In genomic region chr16:668519-669171, GRCh38 we compare ENCODE assay signal across 6 cellular contexts. TPM values are rescaled to one million over a fixed set of nuclear protein-coding genes. Genes with fewer than 3 reads are reported as not detected.
DNase-seq lines count a peak whose midpoint lies in the region; ATAC-seq and TF ChIP-seq lines count a peak whose summit lies in the region.

No MANE protein-coding gene starts in this region.

- no peak overlapping the region for H3K27ac ChIP-seq in AG04450 (ENCODE audit: low read depth, low read length)

- H3K36me3 Mint-ChIP-seq in IgD-negative memory B cell: no peaks in the 10 kb centered on the region
- peaks cover 14 to 31% of the 10 kb centered on the region in 2 donors for H3K36me3 Mint-ChIP-seq in stimulated activated naive B cell treated with anti-CD40 and anti-IgM and Interleukin-4, amounts not matched to agents 10 μg/mL and 1 μg/mL and 100 μg/mL, for 72 hours

- no peaks in the 10 kb centered on the region for H3K27me3 Mint-ChIP-seq in IgD-negative memory B cell
- no peaks in the 10 kb centered on the region for H3K27me3 Mint-ChIP-seq in stimulated activated naive B cell treated with anti-CD40 and anti-IgM and Interleukin-4, amounts not matched to agents 10 μg/mL and 1 μg/mL and 100 μg/mL, for 72 hours

- no peak for TF ChIP-seq CTCF in AG04450 (IDR thresholded peaks at IDR 0.05; ENCODE audit: low read depth, low read length)

- no peaks in the 10 kb centered on the region for H3K27me3 ChIP-seq in AG04450 (ENCODE audit: control insufficient read depth, insufficient read depth, low read length)

- DNase-seq in AG04450 (ENCODE audit: low read depth, low spot score): no peak
- no peak for DNase-seq in stimulated activated naive B cell treated with anti-CD40 and anti-IgM and Interleukin-4, amounts not matched to agents 10 μg/mL and 1 μg/mL and 100 μg/mL, for 72 hours
- DNase-seq in NCI-H2171 treated with DMSO at 0.1 percent for 48 hours (lab: John Stamatoyannopoulos, UW): no peak
- DNase-seq in NCI-H748 (lab: John Stamatoyannopoulos, UW; ENCODE audit: unreplicated experiment): no peak

- peaks cover 3 to 5% (median 4%) of the 10 kb centered on the region in 3 donors for H3K4me1 Mint-ChIP-seq in IgD-negative memory B cell
- H3K4me1 Mint-ChIP-seq in stimulated activated naive B cell treated with anti-CD40 and anti-IgM and Interleukin-4, amounts not matched to agents 10 μg/mL and 1 μg/mL and 100 μg/mL, for 72 hours: peaks cover 7 to 22% of the 10 kb centered on the region in 2 donors

- H3K9me3 ChIP-seq in AG04450 (ENCODE audit: control insufficient read depth, insufficient read depth, low read length): no peaks in the 10 kb centered on the region; the same call in 1 of the 2 replicates

- POLR2A ChIA-PET in AG04450 (lab: Yijun Ruan, JAX): interaction anchor here (0.8 to 1.0 kb wide), 3 partner anchors 10 to 16 kb away, joined by 3 to 4 read pairs (median 4); partner anchors contain the start of genes JMJD8 and STUB1

- peak; percentile 0 for ATAC-seq in esophagus mucosa
- ATAC-seq in stimulated activated naive B cell treated with anti-CD40 and anti-IgM and Interleukin-4, amounts not matched to agents 10 μg/mL and 1 μg/mL and 100 μg/mL, for 72 hours (replicated peaks): peak; percentile 8 to 15

- peak overlapping the region; percentile 81 for H3K4me3 ChIP-seq in AG04450 (ENCODE audit: low read depth, low read length)

- peak overlapping the region in 1 of 3 donors; percentile 10 for H3K27ac Mint-ChIP-seq in IgD-negative memory B cell
- H3K27ac Mint-ChIP-seq in stimulated activated naive B cell treated with anti-CD40 and anti-IgM and Interleukin-4, amounts not matched to agents 10 μg/mL and 1 μg/mL and 100 μg/mL, for 72 hours: peak overlapping the region; percentile 87

- peak overlapping the region; percentile 45 to 86 (median 62) for H3K4me3 Mint-ChIP-seq in IgD-negative memory B cell
- peak overlapping the region; percentile 86 to 87 for H3K4me3 Mint-ChIP-seq in stimulated activated naive B cell treated with anti-CD40 and anti-IgM and Interleukin-4, amounts not matched to agents 10 μg/mL and 1 μg/mL and 100 μg/mL, for 72 hours

- no peaks in the 10 kb centered on the region for H3K9me3 Mint-ChIP-seq in IgD-negative memory B cell
- no peaks in the 10 kb centered on the region for H3K9me3 Mint-ChIP-seq in stimulated activated naive B cell treated with anti-CD40 and anti-IgM and Interleukin-4, amounts not matched to agents 10 μg/mL and 1 μg/mL and 100 μg/mL, for 72 hours

- CTCF ChIA-PET in AG04450 (lab: Charles Lee): interaction anchor here (0.6 to 1.9 kb wide), 3 partner anchors 13 to 668 kb away, joined by 3 to 5 read pairs (median 4); no protein-coding TSS in a partner anchor

RNA-seq across cellular contexts. Expression of gene RHOT2, which starts 0.7 kb away (rescaled TPM):
- polyA plus RNA-seq in AG04450 (2011; rRNA removed) (38.0 and 53.3 TPM in 2 replicates), IgD-negative memory B cell (42.7 TPM)
- 28.1 and 42.2 TPM in 2 replicates for polyA minus RNA-seq in AG04450 (2011; rRNA and poly(A)+ RNA removed)
- total RNA-seq in esophagus mucosa: 58.7 TPM

RNA-seq across cellular contexts. Expression of gene RHBDL1, which starts 6.8 kb away (rescaled TPM):
- polyA plus RNA-seq in AG04450 (2011; rRNA removed): 1.5 and 1.7 TPM in 2 replicates
- polyA minus RNA-seq in AG04450 (2011; rRNA and poly(A)+ RNA removed): 0.23 and 0.35 TPM in 2 replicates
- 1.1 TPM for polyA plus RNA-seq in IgD-negative memory B cell
- total RNA-seq in esophagus mucosa: 1.0 TPM

RNA-seq across cellular contexts. Expression of gene STUB1, which starts 11.6 kb away (rescaled TPM):
- polyA plus RNA-seq in AG04450 (2011; rRNA removed) (88.8 and 109 TPM in 2 replicates), IgD-negative memory B cell (137 TPM)
- polyA minus RNA-seq in AG04450 (2011; rRNA and poly(A)+ RNA removed): 25.4 and 34.7 TPM in 2 replicates
- 87.5 TPM for total RNA-seq in esophagus mucosa

RNA-seq across cellular contexts. Expression of gene JMJD8, which starts 15.5 kb away (rescaled TPM):
- polyA plus RNA-seq in AG04450 (2011; rRNA removed) (33.1 and 51.4 TPM in 2 replicates), IgD-negative memory B cell (51.0 TPM)
- polyA minus RNA-seq in AG04450 (2011; rRNA and poly(A)+ RNA removed): 15.5 and 22.8 TPM in 2 replicates
- 31.7 TPM for total RNA-seq in esophagus mucosa

RNA-seq across cellular contexts. Expression of gene WDR90, which starts 19.5 kb away (rescaled TPM):
- polyA plus RNA-seq in AG04450 (2011; rRNA removed) (2.1 and 2.5 TPM in 2 replicates), IgD-negative memory B cell (0.54 TPM)
- 2.8 and 3.5 TPM in 2 replicates for polyA minus RNA-seq in AG04450 (2011; rRNA and poly(A)+ RNA removed)
- total RNA-seq in esophagus mucosa: 17.9 TPM
